Comparison of ENCODE assay signal across 1 cellular context in genomic region chr15:39411102-39411989, GRCh38.
TF ChIP-seq lines count a peak whose summit lies in the region.

No MANE protein-coding gene starts in this region.

TF ChIP-seq in HepG2, 621 proteins besides CTCF, POLR2A, EP300 and RAD21 (continued from another document):
- TF ChIP-seq ZBTB40 (IDR thresholded peaks at IDR 0.05) (no peak), ZBTB40 (CRISPR knock-in tag; IDR thresholded peaks at IDR 0.05) (no peak), HCFC1 (IDR thresholded peaks at IDR 0.05; ENCODE audit: low read depth, low read length) (no peak), ZBTB43 (CRISPR knock-in tag; conservative IDR thresholded peaks at IDR 0.05) (no peak), ZUFSP (CRISPR knock-in tag; IDR thresholded peaks at IDR 0.05; ENCODE audit: borderline replicate concordance) (no peak)
